8 cellular contexts compared by ENCODE assay signal in the genomic region with DNA sequence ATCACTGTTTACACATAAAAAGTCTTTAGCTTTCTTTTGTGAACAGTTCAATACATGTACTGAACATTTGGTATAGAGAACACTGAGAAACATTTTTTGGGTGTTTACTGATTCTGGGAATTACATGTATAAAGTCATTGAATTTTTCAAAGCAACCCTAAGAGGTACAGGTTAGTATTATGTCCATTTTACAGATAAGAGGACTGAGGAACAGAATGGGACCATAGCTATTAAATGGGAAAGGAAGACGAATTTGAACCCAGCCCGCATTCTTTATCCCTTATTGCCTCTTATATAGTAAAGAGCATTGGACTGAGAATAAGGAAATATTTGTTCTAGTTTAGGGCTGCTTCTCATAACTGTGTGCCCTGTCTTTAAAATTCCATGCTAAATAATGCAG. TPM values are rescaled to one million over a fixed set of nuclear protein-coding genes. Genes with fewer than 3 reads are reported as not detected.
DNase-seq lines count a peak whose midpoint lies in the region; ATAC-seq and TF ChIP-seq lines count a peak whose summit lies in the region.

No MANE protein-coding gene starts in this region.

- H3K9me3 ChIP-seq in left lung (no peaks in the 10 kb centered on the region), tibial artery (no peaks in the 10 kb centered on the region)

- H3K27me3 ChIP-seq in left lung (no peaks in the 10 kb centered on the region), tibial artery (no peaks in the 10 kb centered on the region)

- TF ChIP-seq CTCF in left lung (IDR thresholded peaks at IDR 0.05): no peak
- no peak for TF ChIP-seq CTCF in tibial artery (IDR thresholded peaks at IDR 0.05)

- H3K4me3 Mint-ChIP-seq in activated naive CD4-positive, alpha-beta T cell treated with anti-CD3 and anti-CD28 coated beads for 36 hours: peak overlapping the region; percentile 98
- H3K4me3 Mint-ChIP-seq in activated T-helper 1 cell treated with anti-CD3 and anti-CD28 coated beads, Interleukin-12 subunit alpha, Interleukin-12 subunit beta, Interleukin-2, Interleukin-4 antibody, amounts not matched to agents 30 ng/mL and 10 ng/mL and 1 ng/mL, durations not matched to agents 14 hours and 24 hours and 36 hours: peak overlapping the region; percentile 59

- H3K27ac ChIP-seq in left lung: no peak overlapping the region
- H3K27ac ChIP-seq in tibial artery: peak overlapping the region in 1 of 2 donors; percentile 96

- H3K27ac Mint-ChIP-seq in activated naive CD4-positive, alpha-beta T cell treated with anti-CD3 and anti-CD28 coated beads for 36 hours: no peak overlapping the region
- no peak overlapping the region for H3K27ac Mint-ChIP-seq in activated T-helper 1 cell treated with anti-CD3 and anti-CD28 coated beads, Interleukin-12 subunit alpha, Interleukin-12 subunit beta, Interleukin-2, Interleukin-4 antibody, amounts not matched to agents 30 ng/mL and 10 ng/mL and 1 ng/mL, durations not matched to agents 14 hours and 24 hours and 36 hours

- DNase-seq in activated naive CD4-positive, alpha-beta T cell treated with anti-CD3 and anti-CD28 coated beads for 36 hours: no peak
- DNase-seq in activated naive CD4-positive, alpha-beta T cell treated with Interleukin-2 at 50 U/mL for 16 hours: no peak
- no peak for DNase-seq in activated T-helper 1 cell treated with anti-CD3 and anti-CD28 coated beads, Interleukin-12 subunit alpha, Interleukin-12 subunit beta, Interleukin-2, Interleukin-4 antibody, amounts not matched to agents 30 ng/mL and 10 ng/mL and 1 ng/mL, durations not matched to agents 14 hours and 24 hours and 36 hours (ENCODE audit: low spot score)
- no peak for DNase-seq in left lung
- DNase-seq in tibial artery: no peak
- DNase-seq in putamen (ENCODE audit: low spot score): no peak
- no peak for DNase-seq in stimulated activated CD4-positive, alpha-beta T cell treated with anti-CD3 and anti-CD28 coated beads, Interleukin-4, amount 100 ng/mL, for 24 hours
- no peak for DNase-seq in Ammon's horn (ENCODE audit: low spot score)

- CTCF ChIA-PET in activated naive CD4-positive, alpha-beta T cell treated with anti-CD3 and anti-CD28 coated beads for 36 hours (lab: Charles Lee): interaction anchor here (0.6 to 2.0 kb wide), 7 partner anchors 8 to 530 kb away, joined by 3 to 7 read pairs (median 4); no protein-coding TSS in a partner anchor

- H3K27me3 Mint-ChIP-seq in activated naive CD4-positive, alpha-beta T cell treated with anti-CD3 and anti-CD28 coated beads for 36 hours (ENCODE audit: low read depth): no peaks in the 10 kb centered on the region
- no peaks in the 10 kb centered on the region for H3K27me3 Mint-ChIP-seq in activated T-helper 1 cell treated with anti-CD3 and anti-CD28 coated beads, Interleukin-12 subunit alpha, Interleukin-12 subunit beta, Interleukin-2, Interleukin-4 antibody, amounts not matched to agents 30 ng/mL and 10 ng/mL and 1 ng/mL, durations not matched to agents 14 hours and 24 hours and 36 hours (ENCODE audit: insufficient read depth)

- H3K4me3 ChIP-seq in left lung (peak overlapping the region; percentile 65 to 76), tibial artery (peak overlapping the region; percentile 90 to 96)

- no peaks in the 10 kb centered on the region for H3K9me3 Mint-ChIP-seq in activated naive CD4-positive, alpha-beta T cell treated with anti-CD3 and anti-CD28 coated beads for 36 hours
- no peaks in the 10 kb centered on the region for H3K9me3 Mint-ChIP-seq in activated T-helper 1 cell treated with anti-CD3 and anti-CD28 coated beads, Interleukin-12 subunit alpha, Interleukin-12 subunit beta, Interleukin-2, Interleukin-4 antibody, amounts not matched to agents 30 ng/mL and 10 ng/mL and 1 ng/mL, durations not matched to agents 14 hours and 24 hours and 36 hours

- intact Hi-C loops in activated naive CD4-positive, alpha-beta T cell treated with anti-CD3 and anti-CD28 coated beads for 36 hours (cut with micrococcal nuclease): loop anchor here (1.0 to 5.0 kb wide), 6 partner anchors 33 to 183 kb away; a partner anchor contains a TSS
- intact Hi-C loops in activated T-helper 1 cell treated with anti-CD3 and anti-CD28 coated beads, Interleukin-12 subunit alpha, Interleukin-12 subunit beta, Interleukin-2, Interleukin-4 antibody, amounts not matched to agents 30 ng/mL and 10 ng/mL and 1 ng/mL, durations not matched to agents 14 hours and 24 hours and 36 hours (cut with micrococcal nuclease): loop anchor here (1.0 to 5.0 kb wide), 7 partner anchors 16 to 1719 kb away; a partner anchor contains a TSS
- intact Hi-C loops in left lung (cut with DNase I) (no loop called here), tibial artery (cut with DNase I; ENCODE audit: low total_unique reads) (no loop called here)

- peaks cover 43% of the 10 kb centered on the region for H3K4me1 Mint-ChIP-seq in activated naive CD4-positive, alpha-beta T cell treated with anti-CD3 and anti-CD28 coated beads for 36 hours (ENCODE audit: low read depth)
- peaks cover 36% of the 10 kb centered on the region for H3K4me1 Mint-ChIP-seq in activated T-helper 1 cell treated with anti-CD3 and anti-CD28 coated beads, Interleukin-12 subunit alpha, Interleukin-12 subunit beta, Interleukin-2, Interleukin-4 antibody, amounts not matched to agents 30 ng/mL and 10 ng/mL and 1 ng/mL, durations not matched to agents 14 hours and 24 hours and 36 hours (ENCODE audit: low read depth)

- peaks cover 29% of the 10 kb centered on the region for H3K36me3 Mint-ChIP-seq in activated naive CD4-positive, alpha-beta T cell treated with anti-CD3 and anti-CD28 coated beads for 36 hours (ENCODE audit: low read depth)
- peaks cover 41% of the 10 kb centered on the region for H3K36me3 Mint-ChIP-seq in activated T-helper 1 cell treated with anti-CD3 and anti-CD28 coated beads, Interleukin-12 subunit alpha, Interleukin-12 subunit beta, Interleukin-2, Interleukin-4 antibody, amounts not matched to agents 30 ng/mL and 10 ng/mL and 1 ng/mL, durations not matched to agents 14 hours and 24 hours and 36 hours (ENCODE audit: low read depth)

- ATAC-seq in left lung: no peak

- H3K4me1 ChIP-seq in left lung (peaks cover 33 to 41% of the 10 kb centered on the region in 2 donors), tibial artery (peaks cover 0 to 37% (median 31%) of the 10 kb centered on the region in 4 donors)

- H3K36me3 ChIP-seq in left lung (peaks cover 0 to 26% of the 10 kb centered on the region in 2 donors), tibial artery (peaks cover 5 to 12% (median 9%) of the 10 kb centered on the region in 3 donors)

RNA-seq across cellular contexts. Expression of a gene that starts 0.9 kb away (rescaled TPM):
- total RNA-seq in activated naive CD4-positive, alpha-beta T cell treated with anti-CD3 and anti-CD28 coated beads for 36 hours: 10 to 100 TPM; 37.9 to 39.1 TPM
- 65.3 and 66.4 TPM in 2 replicates for total RNA-seq in activated T-helper 1 cell treated with anti-CD3 and anti-CD28 coated beads, Interleukin-12 subunit alpha, Interleukin-12 subunit beta, Interleukin-2, Interleukin-4 antibody, amounts not matched to agents 30 ng/mL and 10 ng/mL and 1 ng/mL, durations not matched to agents 14 hours and 24 hours and 36 hours
- total RNA-seq in left lung: 10 to 100 TPM; 28.0 to 30.6 TPM

RNA-seq across cellular contexts. Expression of a gene that starts 33.6 kb away (rescaled TPM):
- total RNA-seq in activated naive CD4-positive, alpha-beta T cell treated with anti-CD3 and anti-CD28 coated beads for 36 hours: 10 to 100 TPM; 73.8 to 77.0 TPM
- total RNA-seq in activated T-helper 1 cell treated with anti-CD3 and anti-CD28 coated beads, Interleukin-12 subunit alpha, Interleukin-12 subunit beta, Interleukin-2, Interleukin-4 antibody, amounts not matched to agents 30 ng/mL and 10 ng/mL and 1 ng/mL, durations not matched to agents 14 hours and 24 hours and 36 hours: 67.2 and 67.7 TPM in 2 replicates
- total RNA-seq in left lung: 10 to 100 TPM; 28.7 to 36.2 TPM

Comparison
In these comparisons a context has a peak if more than half of its experiments do, and no peak if none do; other contexts are left out.
1. intact Hi-C loops: an anchor here in activated naive CD4-positive, alpha-beta T cell treated with anti-CD3 and anti-CD28 coated beads for 36 hours (1.0 to 5.0 kb wide) and activated T-helper 1 cell treated with anti-CD3 and anti-CD28 coated beads, Interleukin-12 subunit alpha, Interleukin-12 subunit beta, Interleukin-2, Interleukin-4 antibody, amounts not matched to agents 30 ng/mL and 10 ng/mL and 1 ng/mL, durations not matched to agents 14 hours and 24 hours and 36 hours (1.0 to 5.0 kb wide); none called in left lung and tibial artery.